Comparison of ENCODE assay signal across 17 cellular contexts in the genomic region with DNA sequence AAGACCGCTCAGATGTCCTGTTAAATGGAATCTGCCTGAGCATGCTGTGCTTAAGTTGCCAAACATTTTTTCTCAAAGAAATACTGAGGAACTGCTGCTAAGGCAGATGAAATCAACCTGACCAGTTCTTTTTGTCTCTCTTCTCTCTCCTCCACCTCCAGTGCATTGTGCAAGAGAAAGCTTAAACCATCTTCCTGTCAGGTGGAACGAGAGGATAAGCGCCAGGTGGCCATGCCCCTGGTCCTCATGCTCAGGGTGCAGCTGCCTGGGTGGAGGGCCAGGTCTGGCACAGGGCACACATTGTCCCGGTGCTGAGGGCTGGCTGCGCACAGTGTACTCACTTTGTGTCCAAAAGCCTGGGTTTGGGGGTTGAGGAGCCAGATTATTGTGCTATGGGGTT.
A peak's percentile ranks its signal among the peaks of the same experiment; 100 is the strongest.
DNase-seq lines count a peak whose midpoint lies in the region; ATAC-seq, FAIRE-seq and TF ChIP-seq lines count a peak whose summit lies in the region.
"Had no signal": no experiment of that assay in that cellular context is flagged by ENCODE, and none has a peak within 500 bp of the region (broad histone marks: within the 10 kb centered on the region; RNA-seq: fewer than 3 reads in every experiment).

No MANE protein-coding gene starts in this region.

- H3K36me3 ChIP-seq in breast epithelium, result no peaks in the 10 kb centered on the region
- H3K36me3 ChIP-seq in keratinocyte (ENCODE audit: control insufficient read depth in 2 of 2, extremely low read depth in 1 of 2, insufficient read depth in 2 of 2, low read length in 2 of 2), result no peaks in the 10 kb centered on the region
- no peaks in the 10 kb centered on the region for H3K36me3 ChIP-seq in gastrocnemius medialis
- H3K36me3 ChIP-seq: HAP-1 had no signal

- no peaks in the 10 kb centered on the region for H3K36me3 Mint-ChIP-seq in T-cell
- H3K36me3 Mint-ChIP-seq: IgD-negative memory B cell had no signal

- dilution Hi-C loops in keratinocyte (cut with MboI; ENCODE audit: extremely low pct_ligation_motif_present, low sequenced_read_pairs), result no loop called here

- intact Hi-C loops in breast epithelium (cut with DNase I; ENCODE audit: low total_unique reads), result no loop called here
- intact Hi-C loops in gastrocnemius medialis (cut with DNase I; ENCODE audit: low total_unique reads), result no loop called here

- CTCF ChIA-PET in T-cell (lab: Charles Lee), result interaction anchor here in 1 of 2 donors (0.5 kb wide), 1 partner anchor 74 kb away, joined by 8 read pairs; no protein-coding TSS in a partner anchor

- H3K27me3 Mint-ChIP-seq in T-cell, result peaks cover 0 to 3% of the 10 kb centered on the region in 2 donors
- H3K27me3 Mint-ChIP-seq: IgD-negative memory B cell had no signal

- H3K4me3 Mint-ChIP-seq in T-cell, result no peak overlapping the region
- H3K4me3 Mint-ChIP-seq: IgD-negative memory B cell had no signal

- FAIRE-seq in keratinocyte (lab: Jason Lieb, UNC), result peak; percentile 17
- FAIRE-seq: HTR-8/SVneo had no signal

- POLR2A ChIA-PET in T-cell (lab: Charles Lee), result no interaction called here

- peak; percentile 70 to 74 for ATAC-seq in gastrocnemius medialis
- ATAC-seq in HG03571 (IDR thresholded peaks at IDR 0.05; ENCODE audit: unreplicated experiment), result no peak
- no peak for ATAC-seq in GM18502 (IDR thresholded peaks at IDR 0.05; ENCODE audit: poor library complexity, unreplicated experiment)
- ATAC-seq in T-cell (replicated peaks in 1 of 4), result no peak

- H3K9ac ChIP-seq in keratinocyte (ENCODE audit: control insufficient read depth, extremely low read depth, insufficient read depth, low read length), result no peak overlapping the region

- peaks cover 0 to 8% of the 10 kb centered on the region in 2 donors for H3K4me1 ChIP-seq in breast epithelium
- peaks cover 19% of the 10 kb centered on the region for H3K4me1 ChIP-seq in keratinocyte (ENCODE audit: control insufficient read depth, extremely low read depth, insufficient read depth, low read length)
- H3K4me1 ChIP-seq in gastrocnemius medialis, result peaks cover 4 to 15% of the 10 kb centered on the region in 2 donors
- H3K4me1 ChIP-seq: HAP-1 had no signal

- peak overlapping the region; percentile 38 for H3K4me2 ChIP-seq in keratinocyte (ENCODE audit: control insufficient read depth, extremely low read depth, insufficient read depth, low read depth, low read length)

- no peaks in the 10 kb centered on the region for H3K9me3 Mint-ChIP-seq in T-cell

- H3K27me3 ChIP-seq in breast epithelium (no peaks in the 10 kb centered on the region), keratinocyte (ENCODE audit: control insufficient read depth, extremely low read depth, insufficient read depth, low read length) (no peaks in the 10 kb centered on the region), gastrocnemius medialis (no peaks in the 10 kb centered on the region)

- H3K27ac ChIP-seq in breast epithelium (peak overlapping the region; percentile 43 to 63), keratinocyte (ENCODE audit: control insufficient read depth, insufficient read depth, low read length) (no peak overlapping the region), gastrocnemius medialis (peak overlapping the region in 2 of 4 donors; percentile 16 to 60)
- H3K27ac ChIP-seq: HL-60 had no signal

- no peaks in the 10 kb centered on the region for H3K79me2 ChIP-seq in keratinocyte (ENCODE audit: control insufficient read depth, insufficient read depth, low read length)

- in situ Hi-C loops in gastrocnemius medialis (cut with MboI; ENCODE audit: low sequenced_read_pairs in 4 of 4), result no loop called here

- H3K4me3 ChIP-seq in breast epithelium (no peak overlapping the region), keratinocyte (ENCODE audit: control insufficient read depth in 2 of 3, extremely low read depth in 1 of 3, insufficient read depth in 2 of 3, low read depth in 1 of 3, low read length in 3 of 3) (no peak overlapping the region), gastrocnemius medialis (no peak overlapping the region)
- H3K4me3 ChIP-seq: HAP-1 had no signal

- H2AFZ ChIP-seq in keratinocyte (ENCODE audit: control insufficient read depth, low read length), result peak overlapping the region; percentile 70

- no peak overlapping the region for H3K27ac Mint-ChIP-seq in T-cell
- H3K27ac Mint-ChIP-seq: IgD-negative memory B cell had no signal

- no peaks in the 10 kb centered on the region for H4K20me1 ChIP-seq in keratinocyte (ENCODE audit: control insufficient read depth, extremely low read depth, insufficient read depth, low read length)

- TF ChIP-seq CTCF in breast epithelium (IDR thresholded peaks at IDR 0.05) (no peak), keratinocyte (optimal IDR thresholded peaks at IDR 0.05 in 1 of 3, IDR thresholded peaks at IDR 0.05 in 1 of 3, conservative IDR thresholded peaks at IDR 0.05 in 1 of 3; ENCODE audit: extremely low read depth in 1 of 3, insufficient read depth in 2 of 3, low read length in 3 of 3) (no peak), gastrocnemius medialis (IDR thresholded peaks at IDR 0.05 in 4 of 5, conservative IDR thresholded peaks at IDR 0.05 in 1 of 5) (no peak)

- peaks cover 3% of the 10 kb centered on the region for H3K9me1 ChIP-seq in keratinocyte (ENCODE audit: control insufficient read depth, extremely low read depth, insufficient read depth, low read length)

- no peaks in the 10 kb centered on the region for H3K4me1 Mint-ChIP-seq in T-cell
- H3K4me1 Mint-ChIP-seq: IgD-negative memory B cell had no signal

- DNase-seq in NCI-H510A (lab: John Stamatoyannopoulos, UW) (peak; percentile 24), breast epithelium (ENCODE audit: low spot score in 2 of 2) (peak in 1 of 2 donors; percentile 36), keratinocyte (ENCODE audit: low read depth, low spot score) (no peak), gastrocnemius medialis (peak; percentile 71 to 74), T-cell (no peak)
- DNase-seq: COR-L47, EL, Kasumi-1, NCI-H187, NCI-H345, OCI-M1 had no signal

- H3K9me3 ChIP-seq in breast epithelium, result no peaks in the 10 kb centered on the region
- H3K9me3 ChIP-seq in keratinocyte (ENCODE audit: control insufficient read depth, low read depth, low read length), result no peaks in the 10 kb centered on the region
- H3K9me3 ChIP-seq in gastrocnemius medialis, result no peaks in the 10 kb centered on the region
- H3K9me3 ChIP-seq: HAP-1 had no signal

- TF ChIP-seq POLR2A in breast epithelium (IDR thresholded peaks at IDR 0.05) (no peak), gastrocnemius medialis (IDR thresholded peaks at IDR 0.05) (no peak)

Comparison
In these comparisons a context has a peak if more than half of its experiments do, and no peak if none do; other contexts are left out.
1. DNase-seq: peak in NCI-H510A (single experiment) and gastrocnemius medialis (2 of 2); none in keratinocyte (single experiment) and T-cell (0 of 34).
2. ATAC-seq: peak in gastrocnemius medialis (2 of 2); none in HG03571 (single experiment), GM18502 (single experiment) and T-cell (0 of 4).